In the genomic region with DNA sequence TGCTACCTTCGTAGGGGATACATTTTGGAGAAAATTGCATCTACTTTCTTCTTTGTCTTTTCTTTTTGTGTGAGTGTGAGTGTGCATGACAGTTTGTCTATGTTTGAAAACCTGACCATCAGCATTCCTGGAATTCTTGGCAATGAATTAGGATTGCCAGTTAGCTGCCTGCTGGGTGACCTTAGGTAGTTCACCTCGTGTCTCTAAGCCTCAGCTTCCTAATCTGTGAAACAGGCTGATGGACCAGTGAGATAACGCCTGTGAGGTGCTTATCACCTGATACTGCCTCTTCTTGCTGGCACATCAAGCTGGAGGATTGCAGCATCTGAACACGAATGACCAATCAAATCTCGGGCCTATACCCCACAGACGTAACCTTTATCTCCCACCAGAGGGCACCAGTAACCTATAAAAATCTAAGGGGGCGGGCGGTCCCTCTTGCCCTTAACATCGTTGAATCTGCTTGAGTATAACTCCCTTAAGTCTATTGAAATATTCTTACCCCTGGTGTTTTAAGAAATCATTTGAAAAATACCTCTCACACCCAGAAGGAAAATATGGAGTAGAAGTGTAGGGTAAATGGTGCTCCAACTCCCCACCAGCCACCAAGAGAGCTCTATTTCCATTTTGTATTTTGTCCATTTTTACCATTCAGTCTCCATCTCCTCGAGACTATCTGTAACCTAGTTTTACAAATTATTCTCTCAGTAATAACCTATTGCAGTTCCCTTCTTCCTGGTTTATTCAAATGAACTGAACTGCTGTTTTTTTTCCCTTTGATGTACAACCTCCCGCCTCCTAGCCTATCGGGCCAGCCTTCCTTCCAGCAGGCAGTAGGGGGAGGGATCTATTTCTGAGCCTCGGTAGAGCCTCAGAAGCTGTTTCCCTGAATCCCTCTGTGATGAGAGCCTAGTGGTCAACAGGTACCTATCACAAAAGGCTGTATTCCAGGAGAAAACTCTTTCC, we compare ENCODE assay signal across 8 cellular contexts. TPM values are rescaled to one million over a fixed set of nuclear protein-coding genes. Genes with fewer than 3 reads are reported as not detected.
DNase-seq lines count a peak whose midpoint lies in the region; ATAC-seq and TF ChIP-seq lines count a peak whose summit lies in the region.

No MANE protein-coding gene starts in this region.

- DNase-seq in Daoy (ENCODE audit: low read depth) (peak; percentile 67), NCI-H460 (ENCODE audit: extremely low read depth, low read depth) (peak; percentile 85), dedifferentiated amniotic fluid mesenchymal stem cell (ENCODE audit: extremely low spot score) (peak; percentile 73), lung (ENCODE audit: low spot score) (no peak)
- peak; percentile 47 to 50 for DNase-seq in activated CD4-positive, alpha-beta T cell treated with anti-CD3 and anti-CD28 coated beads for 4 hours
- DNase-seq in stimulated activated CD8-positive, alpha-beta memory T cell treated with anti-CD3 and anti-CD28 coated beads, Interleukin-4, amount 100 ng/mL, for 24 hours (ENCODE audit: low read depth) = peak; percentile 29

- WGBS in lung, 2 donors = 37 to 47% methylated on average over 13 of the region's 13 CpGs

- H3K4me3 ChIP-seq in lung = no peak overlapping the region

- no peak overlapping the region for H3K27ac ChIP-seq in lung (ENCODE audit: low read depth in 1 of 2, low read length in 1 of 2)

- H3K9me3 ChIP-seq in lung (ENCODE audit: control insufficient read depth in 2 of 2, insufficient read depth in 1 of 2, low read length in 1 of 2) = peaks cover 0 to 2% of the 10 kb centered on the region in 2 donors

- H3K36me3 ChIP-seq in lung (ENCODE audit: control insufficient read depth in 2 of 2, insufficient read depth in 2 of 2, low read length in 2 of 2) = peaks cover 0 to 17% of the 10 kb centered on the region in 2 donors

- no peaks in the 10 kb centered on the region for H3K27me3 ChIP-seq in lung (ENCODE audit: control insufficient read depth, insufficient read depth)

- no peaks in the 10 kb centered on the region for H3K4me1 ChIP-seq in lung (ENCODE audit: control insufficient read depth in 2 of 2, insufficient read depth in 2 of 2, low read length in 2 of 2)

- TF ChIP-seq CTCF in lung (IDR thresholded peaks at IDR 0.05; ENCODE audit: control extremely low read depth, extremely low read depth) = peak; percentile 55

- ATAC-seq in HG03439 (IDR thresholded peaks at IDR 0.05; ENCODE audit: unreplicated experiment) = peak; percentile 38
- peak; percentile 75 for ATAC-seq in lung (ENCODE audit: insufficient read depth, low FRiP score)
- no peak for ATAC-seq in GM18517 (IDR thresholded peaks at IDR 0.05; ENCODE audit: unreplicated experiment)

RNA-seq across cellular contexts. Expression of a gene that starts 49.7 kb away (rescaled TPM):
- total RNA-seq in Daoy (2014; rRNA removed; shearing (Covaris generic)) = 12.7 and 15.0 TPM in 2 replicates
- total RNA-seq in NCI-H460 (2014; rRNA removed; shearing (Covaris generic)) = 61.3 and 82.6 TPM in 2 replicates
- 73.8 and 128 TPM in 2 replicates for polyA plus RNA-seq in NCI-H460 (2014; cell fraction: nucleus; rRNA removed)
- total RNA-seq in lung = 100 to 1,000 TPM in 1 of 2 donors, 10 to 100 TPM in 1; 62.1 to 138 TPM
- polyA plus RNA-seq in lung = 10 to 100 TPM in 1 of 2 donors, 1 to 10 TPM in 1; 5.6 to 15.6 TPM
